In genomic region chr1:18266391-18266790, GRCh38 we compare ENCODE assay signal across 7 cellular contexts.
"Had no signal": no experiment of that assay in that cellular context is flagged by ENCODE, and none has a peak within 500 bp of the region (broad histone marks: within the 10 kb centered on the region; RNA-seq: fewer than 3 reads in every experiment).

No MANE protein-coding gene starts in this region.

- H3K9me3 ChIP-seq: HAP-1 had no signal

- H3K36me3 ChIP-seq: HAP-1 had no signal

- H2AFZ ChIP-seq: GM23248 had no signal

- FAIRE-seq: K562 had no signal

- H3K27ac ChIP-seq: GM23248 had no signal

- ATAC-seq: HCT116, K562 had no signal

- H3K4me1 ChIP-seq: HAP-1 had no signal

- H3K9ac ChIP-seq: GM23248 had no signal

- DNase-seq: GM23248, GOT3, H7, IMR-90 had no signal

- H3K4me3 ChIP-seq: GM23248, HAP-1, K562 had no signal
